Comparison of ENCODE assay signal across 20 cellular contexts in genomic region chr7:31748084-31748483, GRCh38.
"Had no signal": no experiment of that assay in that cellular context is flagged by ENCODE, and none has a peak within 500 bp of the region (broad histone marks: within the 10 kb centered on the region; RNA-seq: fewer than 3 reads in every experiment).

No MANE protein-coding gene starts in this region.

- H3K27ac ChIP-seq: coronary artery, esophagus squamous epithelium, psoas muscle, right lobe of liver, spleen, testis, transverse colon had no signal

- DNase-seq: effector CD8-positive, alpha-beta T cell; esophagus squamous epithelium; foreskin fibroblast; head of caudate nucleus; hippocampal formation; kidney glomerular epithelial cell; naive thymus-derived CD4-positive, alpha-beta T cell; nephron progenitor cell; psoas muscle; retina; right lobe of liver; spleen; stimulated activated CD4-positive, alpha-beta T cell treated with anti-CD3 and anti-CD28 coated beads, Interleukin-15, amount 100 ng/mL, for 24 hours; stimulated activated CD4-positive, alpha-beta T cell treated with anti-CD3 and anti-CD28 coated beads, Interleukin-1b, Interleukin-23, amount 100 ng/mL, for 48 hours; stimulated activated CD4-positive, alpha-beta T cell treated with anti-CD3 and anti-CD28 coated beads, Interleukin-4, amount 100 ng/mL, for 4 hours; stimulated activated naive B cell treated with anti-CD40 and anti-IgM and Interleukin-4, amounts not matched to agents 10 μg/mL and 1 μg/mL and 100 μg/mL, for 72 hours; stimulated activated naive CD8-positive, alpha-beta T cell treated with anti-CD3 and anti-CD28 coated beads, Interleukin-15, amount 100 ng/mL, for 72 hours; testis had no signal

- H3K4me3 ChIP-seq: coronary artery, esophagus squamous epithelium, psoas muscle, right lobe of liver, spleen, testis, transverse colon had no signal

- ATAC-seq: naive thymus-derived CD4-positive, alpha-beta T cell; psoas muscle; right lobe of liver; stimulated activated naive B cell treated with anti-CD40 and anti-IgM and Interleukin-4, amounts not matched to agents 10 μg/mL and 1 μg/mL and 100 μg/mL, for 72 hours; stimulated activated naive CD8-positive, alpha-beta T cell treated with anti-CD3 and anti-CD28 coated beads, Interleukin-15, amount 100 ng/mL, for 72 hours had no signal

- H3K9me3 ChIP-seq: esophagus squamous epithelium, psoas muscle, right lobe of liver, spleen, testis, transverse colon had no signal

- H3K4me1 ChIP-seq: esophagus squamous epithelium, psoas muscle, right lobe of liver, spleen, testis, transverse colon had no signal

- H3K27me3 ChIP-seq: right lobe of liver, testis had no signal

- H3K36me3 ChIP-seq: esophagus squamous epithelium, right lobe of liver, spleen, transverse colon had no signal
